Comparison of ENCODE assay signal across 17 cellular contexts in genomic region chr9:131017067-131017466, GRCh38. TPM values are rescaled to one million over a fixed set of nuclear protein-coding genes. Genes with fewer than 3 reads are reported as not detected.
"Had no signal": no experiment of that assay in that cellular context is flagged by ENCODE, and none has a peak within 500 bp of the region (broad histone marks: within the 10 kb centered on the region; RNA-seq: fewer than 3 reads in every experiment).

No MANE protein-coding gene starts in this region.

- H3K9me3 Mint-ChIP-seq: activated B cell treated with CpG ODN at 0.5 μM for 24 hours; activated CD4-positive, alpha-beta T cell treated with anti-CD3 and anti-CD28 coated beads, Interleukin-2, amount 10 ng/mL, durations not matched to agents 24 days and 14 days; activated T-helper 1 cell treated with anti-CD3 and anti-CD28 coated beads, Interleukin-12 subunit alpha, Interleukin-12 subunit beta, Interleukin-2, Interleukin-4 antibody, amounts not matched to agents 30 ng/mL and 10 ng/mL and 1 ng/mL, durations not matched to agents 14 hours and 24 hours and 36 hours; stimulated activated naive B cell treated with anti-CD40 and anti-IgM and Interleukin-4, amounts not matched to agents 10 μg/mL and 1 μg/mL and 100 μg/mL, for 72 hours had no signal

- H3K9me3 ChIP-seq: colonic mucosa, psoas muscle, spleen had no signal

- H3K4me3 Mint-ChIP-seq: activated B cell treated with CpG ODN at 0.5 μM for 24 hours; activated CD4-positive, alpha-beta T cell treated with anti-CD3 and anti-CD28 coated beads, Interleukin-2, amount 10 ng/mL, durations not matched to agents 24 days and 14 days; activated T-helper 1 cell treated with anti-CD3 and anti-CD28 coated beads, Interleukin-12 subunit alpha, Interleukin-12 subunit beta, Interleukin-2, Interleukin-4 antibody, amounts not matched to agents 30 ng/mL and 10 ng/mL and 1 ng/mL, durations not matched to agents 14 hours and 24 hours and 36 hours; naive thymus-derived CD8-positive, alpha-beta T cell; stimulated activated naive B cell treated with anti-CD40 and anti-IgM and Interleukin-4, amounts not matched to agents 10 μg/mL and 1 μg/mL and 100 μg/mL, for 72 hours had no signal

- H3K27me3 Mint-ChIP-seq: activated CD4-positive, alpha-beta T cell treated with anti-CD3 and anti-CD28 coated beads, Interleukin-2, amount 10 ng/mL, durations not matched to agents 24 days and 14 days had no signal

- DNase-seq: activated B cell treated with CpG ODN at 0.5 μM for 24 hours; activated CD4-positive, alpha-beta T cell treated with anti-CD3 and anti-CD28 coated beads, Interleukin-2, amount 10 ng/mL, durations not matched to agents 24 days and 14 days; activated naive CD4-positive, alpha-beta T cell treated with Interleukin-2 at 50 U/mL for 16 hours; caudate nucleus; colonic mucosa; hypothalamus; naive thymus-derived CD8-positive, alpha-beta T cell; occipital lobe; spleen; stimulated activated CD4-positive, alpha-beta T cell treated with anti-CD3 and anti-CD28 coated beads, Interleukin-1b, Interleukin-23, amount 100 ng/mL, for 48 hours; stimulated activated naive B cell treated with anti-CD40 and anti-IgM and Interleukin-4, amounts not matched to agents 10 μg/mL and 1 μg/mL and 100 μg/mL, for 72 hours; trophoblast cell had no signal

- H3K4me1 Mint-ChIP-seq: activated B cell treated with CpG ODN at 0.5 μM for 24 hours; activated CD4-positive, alpha-beta T cell treated with anti-CD3 and anti-CD28 coated beads, Interleukin-2, amount 10 ng/mL, durations not matched to agents 24 days and 14 days; naive thymus-derived CD8-positive, alpha-beta T cell had no signal

- H3K4me3 ChIP-seq: colonic mucosa, gastroesophageal sphincter, lung, psoas muscle, spleen had no signal

- H3K4me1 ChIP-seq: colonic mucosa, gastroesophageal sphincter, psoas muscle had no signal

- H3K27ac ChIP-seq: colonic mucosa, gastroesophageal sphincter, psoas muscle, spleen had no signal

- H3K27ac Mint-ChIP-seq: activated B cell treated with CpG ODN at 0.5 μM for 24 hours; activated CD4-positive, alpha-beta T cell treated with anti-CD3 and anti-CD28 coated beads, Interleukin-2, amount 10 ng/mL, durations not matched to agents 24 days and 14 days; activated T-helper 1 cell treated with anti-CD3 and anti-CD28 coated beads, Interleukin-12 subunit alpha, Interleukin-12 subunit beta, Interleukin-2, Interleukin-4 antibody, amounts not matched to agents 30 ng/mL and 10 ng/mL and 1 ng/mL, durations not matched to agents 14 hours and 24 hours and 36 hours; naive thymus-derived CD8-positive, alpha-beta T cell; stimulated activated naive B cell treated with anti-CD40 and anti-IgM and Interleukin-4, amounts not matched to agents 10 μg/mL and 1 μg/mL and 100 μg/mL, for 72 hours had no signal

- H3K36me3 ChIP-seq: colonic mucosa, gastroesophageal sphincter, spleen had no signal

- ATAC-seq: gastroesophageal sphincter; naive thymus-derived CD8-positive, alpha-beta T cell; psoas muscle; sciatic nerve; stimulated activated naive B cell treated with anti-CD40 and anti-IgM and Interleukin-4, amounts not matched to agents 10 μg/mL and 1 μg/mL and 100 μg/mL, for 72 hours had no signal

- H3K36me3 Mint-ChIP-seq: naive thymus-derived CD8-positive, alpha-beta T cell; stimulated activated naive B cell treated with anti-CD40 and anti-IgM and Interleukin-4, amounts not matched to agents 10 μg/mL and 1 μg/mL and 100 μg/mL, for 72 hours had no signal

- H3K27me3 ChIP-seq: colonic mucosa had no signal

RNA-seq across cellular contexts. Expression of gene LAMC3, which starts 8.1 kb away (rescaled TPM):
- total RNA-seq: activated B cell treated with CpG ODN at 0.5 μM for 24 hours had no signal
